Comparison of ENCODE assay signal across 1 cellular context in genomic region chr15:43510230-43511011, GRCh38.
TF ChIP-seq lines count a peak whose summit lies in the region.

No MANE protein-coding gene starts in this region.

TF ChIP-seq in HepG2, 621 proteins besides CTCF, POLR2A, EP300 and RAD21 (continued from another document and continues in another):
- TF ChIP-seq PTBP1 (IDR thresholded peaks at IDR 0.05; ENCODE audit: low read depth, low read length, poor library complexity, severe bottlenecking) (no peak), STAT6 (CRISPR knock-in tag; IDR thresholded peaks at IDR 0.05; ENCODE audit: borderline replicate concordance) (peak; percentile 41; the same call in 1 of the 2 replicates), REPIN1 (CRISPR knock-in tag; IDR thresholded peaks at IDR 0.05; ENCODE audit: borderline replicate concordance, low read depth) (peak; percentile 31; the same call in 1 of the 2 replicates), LCORL (IDR thresholded peaks at IDR 0.05) (no peak), LCORL (CRISPR knock-in tag; IDR thresholded peaks at IDR 0.05) (0 out of 2 replicates have a peak, but pooled peaks have one; percentile 17), PAX8 (CRISPR knock-in tag; IDR thresholded peaks at IDR 0.05; ENCODE audit: borderline replicate concordance) (no peak), RNF2 (conservative IDR thresholded peaks at IDR 0.05; ENCODE audit: low read depth) (0 out of 2 replicates have a peak, but pooled peaks have one; percentile 15), ZNF12 (CRISPR knock-in tag; IDR thresholded peaks at IDR 0.05) (no peak), SIN3B (IDR thresholded peaks at IDR 0.05; ENCODE audit: low read length) (0 out of 2 replicates have a peak, but pooled peaks have one; percentile 41), NFYC (CRISPR knock-in tag; IDR thresholded peaks at IDR 0.05) (peak; percentile 82), ZNF468 (CRISPR knock-in tag; IDR thresholded peaks at IDR 0.05) (no peak), ARID2 (CRISPR knock-in tag; IDR thresholded peaks at IDR 0.05; ENCODE audit: borderline replicate concordance) (no peak), ZNF7 (CRISPR knock-in tag; IDR thresholded peaks at IDR 0.05) (no peak), ZNF768 (CRISPR knock-in tag; IDR thresholded peaks at IDR 0.05) (0 out of 2 replicates have a peak, but pooled peaks have one; percentile 11), ZNF839 (CRISPR knock-in tag; IDR thresholded peaks at IDR 0.05; ENCODE audit: borderline replicate concordance) (no peak), POLR2G (IDR thresholded peaks at IDR 0.05; ENCODE audit: low read depth, low read length) (0 out of 2 replicates have a peak, but pooled peaks have one; percentile 38), MNT (IDR thresholded peaks at IDR 0.05) (peak; percentile 75), SKI (IDR thresholded peaks at IDR 0.05; ENCODE audit: partially characterized antibody) (peak; percentile 24), RARG (CRISPR knock-in tag; IDR thresholded peaks at IDR 0.05; ENCODE audit: low read depth) (no peak), IRF9 (CRISPR knock-in tag; IDR thresholded peaks at IDR 0.05; ENCODE audit: borderline replicate concordance) (no peak), TFDP1 (CRISPR knock-in tag; IDR thresholded peaks at IDR 0.05; ENCODE audit: borderline replicate concordance) (peak; percentile 85; the same call in 1 of the 2 replicates), ZNF20 (CRISPR knock-in tag; IDR thresholded peaks at IDR 0.05) (no peak), ZNF510 (CRISPR knock-in tag; IDR thresholded peaks at IDR 0.05; ENCODE audit: low read depth) (no peak), ZNF703 (CRISPR knock-in tag; IDR thresholded peaks at IDR 0.05; ENCODE audit: borderline replicate concordance) (no peak), HNRNPL (IDR thresholded peaks at IDR 0.05; ENCODE audit: low read depth, low read length) (no peak), ARNTL (CRISPR knock-in tag; IDR thresholded peaks at IDR 0.05) (no peak), ZNF619 (CRISPR knock-in tag; IDR thresholded peaks at IDR 0.05) (no peak), ELF4 (CRISPR knock-in tag; IDR thresholded peaks at IDR 0.05; ENCODE audit: borderline replicate concordance) (no peak), ZNF563 (CRISPR knock-in tag; IDR thresholded peaks at IDR 0.05) (no peak), SIX1 (CRISPR knock-in tag; IDR thresholded peaks at IDR 0.05; ENCODE audit: borderline replicate concordance) (no peak), MYPOP (CRISPR knock-in tag; IDR thresholded peaks at IDR 0.05) (no peak), KMT2B (CRISPR knock-in tag; IDR thresholded peaks at IDR 0.05) (0 out of 2 replicates have a peak, but pooled peaks have one; percentile 38), ZSCAN22 (CRISPR knock-in tag; IDR thresholded peaks at IDR 0.05) (no peak), CHD4 (IDR thresholded peaks at IDR 0.05; ENCODE audit: borderline replicate concordance, low read length) (no peak), HES4 (CRISPR knock-in tag; IDR thresholded peaks at IDR 0.05; ENCODE audit: borderline replicate concordance) (no peak)
- TF ChIP-seq, protein P1, sequence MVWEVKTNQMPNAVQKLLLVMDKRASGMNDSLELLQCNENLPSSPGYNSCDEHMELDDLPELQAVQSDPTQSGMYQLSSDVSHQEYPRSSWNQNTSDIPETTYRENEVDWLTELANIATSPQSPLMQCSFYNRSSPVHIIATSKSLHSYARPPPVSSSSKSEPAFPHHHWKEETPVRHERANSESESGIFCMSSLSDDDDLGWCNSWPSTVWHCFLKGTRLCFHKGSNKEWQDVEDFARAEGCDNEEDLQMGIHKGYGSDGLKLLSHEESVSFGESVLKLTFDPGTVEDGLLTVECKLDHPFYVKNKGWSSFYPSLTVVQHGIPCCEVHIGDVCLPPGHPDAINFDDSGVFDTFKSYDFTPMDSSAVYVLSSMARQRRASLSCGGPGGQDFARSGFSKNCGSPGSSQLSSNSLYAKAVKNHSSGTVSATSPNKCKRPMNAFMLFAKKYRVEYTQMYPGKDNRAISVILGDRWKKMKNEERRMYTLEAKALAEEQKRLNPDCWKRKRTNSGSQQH (CRISPR knock-in tag; IDR thresholded peaks at IDR 0.05; ENCODE audit: low read depth): no peak
- TF ChIP-seq, protein P2, sequence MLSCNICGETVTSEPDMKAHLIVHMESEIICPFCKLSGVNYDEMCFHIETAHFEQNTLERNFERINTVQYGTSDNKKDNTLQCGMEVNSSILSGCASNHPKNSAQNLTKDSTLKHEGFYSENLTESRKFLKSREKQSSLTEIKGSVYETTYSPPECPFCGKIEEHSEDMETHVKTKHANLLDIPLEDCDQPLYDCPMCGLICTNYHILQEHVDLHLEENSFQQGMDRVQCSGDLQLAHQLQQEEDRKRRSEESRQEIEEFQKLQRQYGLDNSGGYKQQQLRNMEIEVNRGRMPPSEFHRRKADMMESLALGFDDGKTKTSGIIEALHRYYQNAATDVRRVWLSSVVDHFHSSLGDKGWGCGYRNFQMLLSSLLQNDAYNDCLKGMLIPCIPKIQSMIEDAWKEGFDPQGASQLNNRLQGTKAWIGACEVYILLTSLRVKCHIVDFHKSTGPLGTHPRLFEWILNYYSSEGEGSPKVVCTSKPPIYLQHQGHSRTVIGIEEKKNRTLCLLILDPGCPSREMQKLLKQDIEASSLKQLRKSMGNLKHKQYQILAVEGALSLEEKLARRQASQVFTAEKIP (CRISPR knock-in tag; IDR thresholded peaks at IDR 0.05; ENCODE audit: borderline replicate concordance): no peak
- TF ChIP-seq, protein P3, sequence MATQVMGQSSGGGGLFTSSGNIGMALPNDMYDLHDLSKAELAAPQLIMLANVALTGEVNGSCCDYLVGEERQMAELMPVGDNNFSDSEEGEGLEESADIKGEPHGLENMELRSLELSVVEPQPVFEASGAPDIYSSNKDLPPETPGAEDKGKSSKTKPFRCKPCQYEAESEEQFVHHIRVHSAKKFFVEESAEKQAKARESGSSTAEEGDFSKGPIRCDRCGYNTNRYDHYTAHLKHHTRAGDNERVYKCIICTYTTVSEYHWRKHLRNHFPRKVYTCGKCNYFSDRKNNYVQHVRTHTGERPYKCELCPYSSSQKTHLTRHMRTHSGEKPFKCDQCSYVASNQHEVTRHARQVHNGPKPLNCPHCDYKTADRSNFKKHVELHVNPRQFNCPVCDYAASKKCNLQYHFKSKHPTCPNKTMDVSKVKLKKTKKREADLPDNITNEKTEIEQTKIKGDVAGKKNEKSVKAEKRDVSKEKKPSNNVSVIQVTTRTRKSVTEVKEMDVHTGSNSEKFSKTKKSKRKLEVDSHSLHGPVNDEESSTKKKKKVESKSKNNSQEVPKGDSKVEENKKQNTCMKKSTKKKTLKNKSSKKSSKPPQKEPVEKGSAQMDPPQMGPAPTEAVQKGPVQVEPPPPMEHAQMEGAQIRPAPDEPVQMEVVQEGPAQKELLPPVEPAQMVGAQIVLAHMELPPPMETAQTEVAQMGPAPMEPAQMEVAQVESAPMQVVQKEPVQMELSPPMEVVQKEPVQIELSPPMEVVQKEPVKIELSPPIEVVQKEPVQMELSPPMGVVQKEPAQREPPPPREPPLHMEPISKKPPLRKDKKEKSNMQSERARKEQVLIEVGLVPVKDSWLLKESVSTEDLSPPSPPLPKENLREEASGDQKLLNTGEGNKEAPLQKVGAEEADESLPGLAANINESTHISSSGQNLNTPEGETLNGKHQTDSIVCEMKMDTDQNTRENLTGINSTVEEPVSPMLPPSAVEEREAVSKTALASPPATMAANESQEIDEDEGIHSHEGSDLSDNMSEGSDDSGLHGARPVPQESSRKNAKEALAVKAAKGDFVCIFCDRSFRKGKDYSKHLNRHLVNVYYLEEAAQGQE (IDR thresholded peaks at IDR 0.05; ENCODE audit: borderline replicate concordance in 1 of 2, low read depth in 1 of 2, low read length in 2 of 2): no peak
- TF ChIP-seq, protein P4, sequence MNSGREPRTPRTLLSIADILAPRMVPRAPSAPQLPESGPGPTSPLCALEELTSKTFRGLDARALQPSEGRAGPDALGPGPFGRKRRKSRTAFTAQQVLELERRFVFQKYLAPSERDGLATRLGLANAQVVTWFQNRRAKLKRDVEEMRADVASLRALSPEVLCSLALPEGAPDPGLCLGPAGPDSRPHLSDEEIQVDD (CRISPR knock-in tag; IDR thresholded peaks at IDR 0.05; ENCODE audit: borderline replicate concordance): no peak
- TF ChIP-seq, protein P5, sequence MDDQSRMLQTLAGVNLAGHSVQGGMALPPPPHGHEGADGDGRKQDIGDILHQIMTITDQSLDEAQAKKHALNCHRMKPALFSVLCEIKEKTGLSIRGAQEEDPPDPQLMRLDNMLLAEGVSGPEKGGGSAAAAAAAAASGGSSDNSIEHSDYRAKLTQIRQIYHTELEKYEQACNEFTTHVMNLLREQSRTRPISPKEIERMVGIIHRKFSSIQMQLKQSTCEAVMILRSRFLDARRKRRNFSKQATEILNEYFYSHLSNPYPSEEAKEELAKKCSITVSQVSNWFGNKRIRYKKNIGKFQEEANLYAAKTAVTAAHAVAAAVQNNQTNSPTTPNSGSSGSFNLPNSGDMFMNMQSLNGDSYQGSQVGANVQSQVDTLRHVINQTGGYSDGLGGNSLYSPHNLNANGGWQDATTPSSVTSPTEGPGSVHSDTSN (CRISPR knock-in tag; IDR thresholded peaks at IDR 0.05; ENCODE audit: borderline replicate concordance): no peak
- TF ChIP-seq, protein P6, sequence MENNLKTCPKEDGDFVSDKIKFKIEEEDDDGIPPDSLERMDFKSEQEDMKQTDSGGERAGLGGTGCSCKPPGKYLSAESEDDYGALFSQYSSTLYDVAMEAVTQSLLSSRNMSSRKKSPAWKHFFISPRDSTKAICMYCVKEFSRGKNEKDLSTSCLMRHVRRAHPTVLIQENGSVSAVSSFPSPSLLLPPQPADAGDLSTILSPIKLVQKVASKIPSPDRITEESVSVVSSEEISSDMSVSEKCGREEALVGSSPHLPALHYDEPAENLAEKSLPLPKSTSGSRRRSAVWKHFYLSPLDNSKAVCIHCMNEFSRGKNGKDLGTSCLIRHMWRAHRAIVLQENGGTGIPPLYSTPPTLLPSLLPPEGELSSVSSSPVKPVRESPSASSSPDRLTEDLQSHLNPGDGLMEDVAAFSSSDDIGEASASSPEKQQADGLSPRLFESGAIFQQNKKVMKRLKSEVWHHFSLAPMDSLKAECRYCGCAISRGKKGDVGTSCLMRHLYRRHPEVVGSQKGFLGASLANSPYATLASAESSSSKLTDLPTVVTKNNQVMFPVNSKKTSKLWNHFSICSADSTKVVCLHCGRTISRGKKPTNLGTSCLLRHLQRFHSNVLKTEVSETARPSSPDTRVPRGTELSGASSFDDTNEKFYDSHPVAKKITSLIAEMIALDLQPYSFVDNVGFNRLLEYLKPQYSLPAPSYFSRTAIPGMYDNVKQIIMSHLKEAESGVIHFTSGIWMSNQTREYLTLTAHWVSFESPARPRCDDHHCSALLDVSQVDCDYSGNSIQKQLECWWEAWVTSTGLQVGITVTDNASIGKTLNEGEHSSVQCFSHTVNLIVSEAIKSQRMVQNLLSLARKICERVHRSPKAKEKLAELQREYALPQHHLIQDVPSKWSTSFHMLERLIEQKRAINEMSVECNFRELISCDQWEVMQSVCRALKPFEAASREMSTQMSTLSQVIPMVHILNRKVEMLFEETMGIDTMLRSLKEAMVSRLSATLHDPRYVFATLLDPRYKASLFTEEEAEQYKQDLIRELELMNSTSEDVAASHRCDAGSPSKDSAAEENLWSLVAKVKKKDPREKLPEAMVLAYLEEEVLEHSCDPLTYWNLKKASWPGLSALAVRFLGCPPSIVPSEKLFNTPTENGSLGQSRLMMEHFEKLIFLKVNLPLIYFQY (CRISPR knock-in tag; IDR thresholded peaks at IDR 0.05; ENCODE audit: borderline replicate concordance): no peak
